In the genomic region with DNA sequence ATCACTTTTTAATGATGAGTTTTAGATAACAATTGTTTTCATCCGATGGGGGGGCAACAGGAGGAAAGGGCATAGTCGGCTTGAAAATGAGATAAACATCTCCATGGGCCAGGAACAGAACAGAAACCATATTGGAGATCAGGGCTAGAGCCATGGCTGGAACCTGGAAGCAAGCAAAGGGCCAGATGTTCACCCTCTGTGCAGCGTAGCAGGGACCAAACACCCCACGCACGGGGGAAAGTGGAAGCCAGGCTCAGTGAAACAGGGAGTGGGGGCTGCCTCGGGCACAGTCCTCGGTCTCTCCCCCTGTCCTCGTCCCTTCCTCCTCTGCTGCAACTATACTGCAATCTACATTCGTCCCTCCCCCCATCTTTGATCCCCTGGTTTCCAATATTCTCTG, we compare ENCODE assay signal across 12 cellular contexts.
DNase-seq lines count a peak whose midpoint lies in the region; ATAC-seq, FAIRE-seq and TF ChIP-seq lines count a peak whose summit lies in the region.
"Had no signal": no experiment of that assay in that cellular context is flagged by ENCODE, and none has a peak within 500 bp of the region (broad histone marks: within the 10 kb centered on the region; RNA-seq: fewer than 3 reads in every experiment).

No MANE protein-coding gene starts in this region.

- H3K4me3 ChIP-seq in heart right ventricle = peak overlapping the region in 3 of 10 donors; percentile 8 to 44 (median 39)
- peak overlapping the region; percentile 93 for H3K4me3 ChIP-seq in GM12878
- no peak overlapping the region for H3K4me3 ChIP-seq in mesendoderm (ENCODE audit: low read length)
- H3K4me3 ChIP-seq in urinary bladder (ENCODE audit: low read depth, low read length) = no peak overlapping the region
- no peak overlapping the region for H3K4me3 ChIP-seq in PC-9

- H3K18ac ChIP-seq in mesendoderm (ENCODE audit: low read length) = no peak overlapping the region

- H4K20me1 ChIP-seq in GM12878 (ENCODE audit: control insufficient read depth, insufficient read depth) (no peaks in the 10 kb centered on the region), PC-9 (ENCODE audit: insufficient read depth) (no peaks in the 10 kb centered on the region)

- peaks cover 9% of the 10 kb centered on the region for H3K79me1 ChIP-seq in mesendoderm (ENCODE audit: low read length)

- SMC1A ChIA-PET in GM12878 (lab: Charles Lee; ENCODE audit: uncharacterized antibody, unreplicated experiment) = interaction anchor here (1.0 to 8.7 kb wide), 11 partner anchors 10 to 475 kb away, joined by 3 to 178 read pairs (median 13); no protein-coding TSS in a partner anchor

- H3K9me2 ChIP-seq in PC-9 (ENCODE audit: insufficient read depth) = no peaks in the 10 kb centered on the region

- H2BK5ac ChIP-seq in mesendoderm (ENCODE audit: low read length) = no peak overlapping the region

- no peaks in the 10 kb centered on the region for H3F3A ChIP-seq in PC-9 (ENCODE audit: insufficient read depth, low read depth)

- H3K27me3 ChIP-seq in heart right ventricle (no peaks in the 10 kb centered on the region), GM12878 (replicated peaks in 1 of 2; ENCODE audit: control insufficient read depth in 2 of 2, insufficient read depth in 2 of 2, low read length in 1 of 2) (no peaks in the 10 kb centered on the region), mesendoderm (ENCODE audit: insufficient read depth, low read length, poor library complexity) (no peaks in the 10 kb centered on the region), PC-9 (ENCODE audit: insufficient read depth, low read depth) (no peaks in the 10 kb centered on the region)
- H3K27me3 ChIP-seq: neutrophil had no signal

- BruUV-seq in GM12878 (replicated peaks; lab: Mats Ljungman, UMichigan) = no TSS peak
- BruUV-seq in PC-9 (replicated peaks; lab: Mats Ljungman, UMichigan) = no TSS peak

- TF ChIP-seq EP300 in GM12878 (IDR thresholded peaks at IDR 0.05; ENCODE audit: borderline replicate concordance in 1 of 2, control insufficient read depth in 1 of 2, low read depth in 2 of 2, low read length in 2 of 2) = no peak

- no peak overlapping the region for H2BK120ac ChIP-seq in mesendoderm (ENCODE audit: low read depth, low read length)

- FAIRE-seq in GM12878 (lab: Jason Lieb, UNC) = no peak
- FAIRE-seq: keratinocyte had no signal

- H3K4me1 ChIP-seq in heart right ventricle (peaks cover 27 to 84% (median 73%) of the 10 kb centered on the region in 9 donors), GM12878 (ENCODE audit: control insufficient read depth, insufficient read depth, low read length) (peaks cover 49% of the 10 kb centered on the region), mesendoderm (ENCODE audit: control insufficient read depth, low read depth, low read length) (peaks cover 15% of the 10 kb centered on the region), urinary bladder (ENCODE audit: insufficient read depth) (no peaks in the 10 kb centered on the region), PC-9 (replicated peaks; ENCODE audit: insufficient read depth) (peaks cover 5% of the 10 kb centered on the region)

- POLR2A ChIA-PET in GM12878 (lab: Charles Lee) = interaction anchor here (0.9 to 5.7 kb wide), 8 partner anchors 18 to 109 kb away, joined by 3 to 136 read pairs (median 6); no protein-coding TSS in a partner anchor
- POLR2A ChIA-PET in PC-9 (lab: Charles Lee; ENCODE audit: unreplicated experiment) = interaction anchor here (0.6 kb wide), 1 partner anchor 24 kb away, joined by 9 read pairs; no protein-coding TSS in a partner anchor

- TF ChIP-seq POLR2A in GM12878 (IDR thresholded peaks at IDR 0.05; ENCODE audit: low read depth, low read length) = peak; percentile 68

- CTCF ChIA-PET in GM12878 (lab: Yijun Ruan, JAX) = interaction anchor here (0.7 to 4.2 kb wide), 4 partner anchors 20 to 467 kb away, joined by 3 to 44 read pairs (median 3); no protein-coding TSS in a partner anchor
- CTCF ChIA-PET in PC-9 (lab: Charles Lee) = no interaction called here

- no peak overlapping the region for H4K5ac ChIP-seq in mesendoderm (ENCODE audit: low read length)

- intact Hi-C loops in heart right ventricle (cut with DNase I) = loop anchor here in 1 of 10 donors (10.0 kb wide), 1 partner anchor 106 kb away; no protein-coding TSS in a partner anchor
- intact Hi-C loops in left cardiac atrium (cut with DNase I) = no loop called here
- intact Hi-C loops in GM12878 (cut with micrococcal nuclease; ENCODE audit: unreplicated experiment) = loop anchor here (2.0 kb wide), 1 partner anchor 110 kb away; no protein-coding TSS in a partner anchor
- intact Hi-C loops in PC-9 (cut with micrococcal nuclease; ENCODE audit: unreplicated experiment) = no loop called here

- no peak overlapping the region for H4K8ac ChIP-seq in mesendoderm (ENCODE audit: low read depth, low read length)

- ATAC-seq in heart right ventricle = no peak
- no peak for ATAC-seq in left cardiac atrium
- peak; percentile 25 for ATAC-seq in GM12878

- WGBS in heart right ventricle, 2 donors = 55 to 65% methylated on average over 9 of the region's 9 CpGs
- 41% methylated on average over 9 of the region's 9 CpGs for WGBS in GM12878 (ENCODE audit: insufficient coverage, insufficient replicate concordance, low lambda C conversion rate, missing lambda C conversion rate)
- WGBS in mesendoderm (ENCODE audit: extremely low coverage, insufficient coverage, low lambda C conversion rate) = no CpG with 5 or more reads among the region's 9 CpGs
- WGBS in urinary bladder = 51% methylated on average over 9 of the region's 9 CpGs

- in situ Hi-C loops in GM12878 (cut with MboI) = loop anchor here (5.0 to 25.0 kb wide), 3 partner anchors 108 to 1288 kb away; partner anchors contain the start of genes PPP1R2 and UBXN7

- no peak overlapping the region for H3K23ac ChIP-seq in mesendoderm (ENCODE audit: low read length)

- peak overlapping the region; percentile 40 for H3K56ac ChIP-seq in mesendoderm (ENCODE audit: low read length)

- RAD21 ChIA-PET in GM12878 (lab: Charles Lee; ENCODE audit: unreplicated experiment) = interaction anchor here (0.6 to 6.6 kb wide), 17 partner anchors 10 to 477 kb away, joined by 3 to 111 read pairs (median 8); partner anchors contain the start of genes LSG1 and PPP1R2

- H3K9me3 ChIP-seq in heart right ventricle (no peaks in the 10 kb centered on the region), GM12878 (replicated peaks; ENCODE audit: control insufficient read depth, insufficient read depth, low read length) (no peaks in the 10 kb centered on the region), PC-9 (ENCODE audit: insufficient read depth, low read depth) (no peaks in the 10 kb centered on the region)
- H3K9me3 ChIP-seq: neutrophil had no signal

- H3K36me3 ChIP-seq in heart right ventricle = no peaks in the 10 kb centered on the region
- peaks cover 0 to 6% of the 10 kb centered on the region in 2 experiments; a peak in 2 of 4 replicates for H3K36me3 ChIP-seq in GM12878 (ENCODE audit: control insufficient read depth in 2 of 2, insufficient read depth in 2 of 2, low read length in 1 of 2)
- H3K36me3 ChIP-seq in mesendoderm (ENCODE audit: control insufficient read depth, insufficient read depth, low read length) = no peaks in the 10 kb centered on the region
- H3K36me3 ChIP-seq in urinary bladder (ENCODE audit: insufficient read depth) = no peaks in the 10 kb centered on the region
- H3K36me3 ChIP-seq in PC-9 (ENCODE audit: low read depth) = no peaks in the 10 kb centered on the region
- H3K36me3 ChIP-seq: neutrophil had no signal

- peak overlapping the region; percentile 99 for H3K4me2 ChIP-seq in GM12878 (ENCODE audit: control insufficient read depth, insufficient read depth)
- no peak overlapping the region for H3K4me2 ChIP-seq in mesendoderm (ENCODE audit: low read length)
- H3K4me2 ChIP-seq in PC-9 = no peak overlapping the region

- H3K4ac ChIP-seq in mesendoderm (ENCODE audit: low read depth, low read length) = no peak overlapping the region

- H2AFZ ChIP-seq in GM12878 (ENCODE audit: control insufficient read depth, low read depth, low read length) (no peak overlapping the region), PC-9 (no peak overlapping the region)

- TF ChIP-seq CTCF in heart right ventricle (IDR thresholded peaks at IDR 0.05) (no peak), GM12878 (IDR thresholded peaks at IDR 0.05 in 2 of 3, conservative IDR thresholded peaks at IDR 0.05 in 1 of 3; ENCODE audit: control insufficient read depth in 2 of 3, extremely low read depth in 1 of 3, insufficient read depth in 1 of 3, low read depth in 3 of 3, low read length in 3 of 3) (no peak), PC-9 (conservative IDR thresholded peaks at IDR 0.05) (no peak)

- H3K27ac ChIP-seq in heart right ventricle = peak overlapping the region in 9 of 10 donors; percentile 68 to 92 (median 82)
- H3K27ac ChIP-seq in GM12878 (ENCODE audit: control insufficient read depth, insufficient read depth) = peak overlapping the region; percentile 91
- H3K27ac ChIP-seq in mesendoderm (ENCODE audit: low read depth, low read length) = no peak overlapping the region
- H3K27ac ChIP-seq in urinary bladder (ENCODE audit: low read depth) = peak overlapping the region; percentile 61
- no peak overlapping the region for H3K27ac ChIP-seq in PC-9

- peak overlapping the region; percentile 87 for H3K9ac ChIP-seq in GM12878 (ENCODE audit: control insufficient read depth, insufficient read depth, low read length)
- no peak overlapping the region for H3K9ac ChIP-seq in mesendoderm (ENCODE audit: low read length)

- DNase-seq in heart right ventricle (no peak), left cardiac atrium (no peak), GM12878 (ENCODE audit: low read depth, low spot score) (no peak), mesendoderm (no peak), PC-9 (no peak), SHP77 treated with DMSO at 0.1 percent for 48 hours (lab: John Stamatoyannopoulos, UW) (no peak)
- no peak for DNase-seq in NK-92 treated with Interleukin-12 subunit alpha and Interleukin-12 subunit beta, amount 100 ng/mL, for 24 hours (lab: John Stamatoyannopoulos, UW)
- DNase-seq: NCI-H1092, NCI-H510A treated with DMSO at 0.1 percent for 48 hours had no signal

- H2AK5ac ChIP-seq in mesendoderm (ENCODE audit: low read length) = peak overlapping the region; percentile 24

- no peak for TF ChIP-seq RAD21 in GM12878 (IDR thresholded peaks at IDR 0.05; ENCODE audit: insufficient read depth, low read depth, low read length)

- H3K79me2 ChIP-seq in GM12878 (ENCODE audit: control insufficient read depth, insufficient read depth, low read length) (peaks cover 41% of the 10 kb centered on the region), mesendoderm (ENCODE audit: control insufficient read depth, insufficient read depth, low read length) (no peaks in the 10 kb centered on the region), PC-9 (ENCODE audit: low read depth) (no peaks in the 10 kb centered on the region)

- H2BK15ac ChIP-seq in mesendoderm (replicated peaks; ENCODE audit: low read depth) = no peak overlapping the region

TF ChIP-seq in GM12878, 131 proteins besides CTCF, POLR2A, EP300 and RAD21 (continues in another document):
- TF ChIP-seq PAX5 (IDR thresholded peaks at IDR 0.05; ENCODE audit: borderline replicate concordance, low read depth, low read length) (peak; percentile 11; the same call in 1 of the 2 replicates), IKZF1 (conservative IDR thresholded peaks at IDR 0.05) (peak; percentile 21; the same call in 1 of the 2 replicates), EGR1 (IDR thresholded peaks at IDR 0.05; ENCODE audit: borderline replicate concordance in 1 of 2, low read depth in 2 of 2, low read length in 2 of 2) (peak in 1 of 2 experiments; percentile 11; a peak in 1 of 3 replicates)

Comparison
In these comparisons a context has a peak if more than half of its experiments do, and no peak if none do; other contexts are left out.
1. H3K27ac ChIP-seq: peak in heart right ventricle (9 of 10), GM12878 (single experiment) and urinary bladder (single experiment); none in mesendoderm (single experiment) and PC-9 (single experiment).